In genomic region chr7:44432381-44432977, GRCh38 we compare ENCODE assay signal across 14 cellular contexts.
"Had no signal": no experiment of that assay in that cellular context is flagged by ENCODE, and none has a peak within 500 bp of the region (broad histone marks: within the 10 kb centered on the region; RNA-seq: fewer than 3 reads in every experiment).

No MANE protein-coding gene starts in this region.

- H3K4me1 ChIP-seq: lower lobe of right lung, vagina had no signal

- DNase-seq: activated CD4-positive, alpha-beta T cell treated with anti-CD3 and anti-CD28 coated beads, Interleukin-2, amount 50 U/mL, for 4 hours; activated CD4-positive, CD25-positive, alpha-beta regulatory T cell treated with anti-CD3 and anti-CD28 coated beads, Interleukin-2, amount 50 U/mL, for 72 hours; activated naive CD4-positive, alpha-beta T cell treated with anti-CD3 and anti-CD28 coated beads, Interleukin-2, amount 10 ng/mL, durations not matched to agents 7 days and 5 days; amygdala; endodermal cell; erythroblast; immature natural killer cell; lower lobe of right lung; right cardiac atrium; small intestine; tibial artery had no signal

- H3K36me3 Mint-ChIP-seq: immature natural killer cell had no signal

- H3K36me3 ChIP-seq: lower lobe of right lung, vagina had no signal

- H3K27ac ChIP-seq: lower lobe of right lung, tibial artery, vagina had no signal

- H3K27me3 ChIP-seq: tibial artery, vagina had no signal

- H3K9me3 ChIP-seq: lower lobe of right lung, tibial artery, vagina had no signal

- H3K4me3 ChIP-seq: lower lobe of right lung, tibial artery, vagina had no signal

- H3K27me3 Mint-ChIP-seq: activated naive CD4-positive, alpha-beta T cell treated with anti-CD3 and anti-CD28 coated beads, Interleukin-2, amount 10 ng/mL, durations not matched to agents 7 days and 5 days; brain had no signal

- H3K4me3 Mint-ChIP-seq: activated naive CD4-positive, alpha-beta T cell treated with anti-CD3 and anti-CD28 coated beads, Interleukin-2, amount 10 ng/mL, durations not matched to agents 7 days and 5 days; brain; endodermal cell; immature natural killer cell; mesothelial cell of epicardium had no signal

- H3K27ac Mint-ChIP-seq: activated naive CD4-positive, alpha-beta T cell treated with anti-CD3 and anti-CD28 coated beads, Interleukin-2, amount 10 ng/mL, durations not matched to agents 7 days and 5 days; endodermal cell; mesothelial cell of epicardium had no signal

- H3K9me3 Mint-ChIP-seq: activated naive CD4-positive, alpha-beta T cell treated with anti-CD3 and anti-CD28 coated beads, Interleukin-2, amount 10 ng/mL, durations not matched to agents 7 days and 5 days; brain; endodermal cell; immature natural killer cell; mesothelial cell of epicardium had no signal
